In the genomic region with DNA sequence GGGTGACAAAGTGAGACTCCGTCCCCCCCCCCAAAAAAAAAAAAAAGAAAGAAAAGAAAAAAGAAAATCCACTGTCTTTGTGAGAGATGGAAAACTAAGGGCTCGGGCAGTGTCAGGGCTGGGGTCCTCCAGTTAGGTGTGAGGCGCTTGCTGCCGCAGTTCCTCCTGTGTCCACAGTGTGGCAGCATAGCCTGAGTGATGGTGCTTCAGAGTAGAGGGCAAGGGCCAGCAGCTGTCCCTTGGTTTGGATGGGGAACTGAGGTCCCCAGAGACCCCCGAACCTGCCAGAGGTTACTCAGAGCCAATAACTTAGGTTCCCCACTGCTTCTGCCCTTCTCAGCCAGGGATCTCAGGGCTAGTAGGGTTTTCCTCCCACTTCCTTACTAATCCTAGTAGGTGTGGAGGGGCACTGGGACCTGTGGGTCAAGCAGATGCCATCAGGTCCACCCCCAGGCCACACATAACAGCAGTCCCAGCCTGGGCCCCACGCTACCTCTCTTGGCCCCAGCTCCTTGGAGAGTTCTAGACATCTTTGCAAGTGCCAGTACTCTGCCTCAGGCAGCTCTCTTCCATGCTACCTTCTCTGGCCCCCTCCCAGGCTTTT, we compare ENCODE assay signal across 8 cellular contexts. TPM values are rescaled to one million over a fixed set of nuclear protein-coding genes. Genes with fewer than 3 reads are reported as not detected.
DNase-seq lines count a peak whose midpoint lies in the region; ATAC-seq and TF ChIP-seq lines count a peak whose summit lies in the region.

No MANE protein-coding gene starts in this region.

- no peak overlapping the region for H3K4me3 ChIP-seq in endodermal cell (ENCODE audit: low read length)

- H3K36me3 Mint-ChIP-seq in endodermal cell (ENCODE audit: low read depth): no peaks in the 10 kb centered on the region

- H3K9me3 Mint-ChIP-seq in endodermal cell: no peaks in the 10 kb centered on the region

- TF ChIP-seq CTCF in endodermal cell (conservative IDR thresholded peaks at IDR 0.05): peak; percentile 91

- H3K4me1 Mint-ChIP-seq in endodermal cell: peaks cover 3% of the 10 kb centered on the region

- no peaks in the 10 kb centered on the region for H3K9me3 ChIP-seq in endodermal cell (ENCODE audit: control insufficient read depth, low read length)

- H3K27ac ChIP-seq in endodermal cell (ENCODE audit: low read depth, low read length): no peak overlapping the region

- no peak overlapping the region for H3K9ac ChIP-seq in endodermal cell (ENCODE audit: extremely low read depth, low read length, poor library complexity, severe bottlenecking)

- DNase-seq in AG08395 (ENCODE audit: low spot score) (peak; percentile 84), GM19240 (ENCODE audit: insufficient read length, low spot score) (peak; percentile 92), NCI-H748 (lab: John Stamatoyannopoulos, UW; ENCODE audit: unreplicated experiment) (peak; percentile 72), endodermal cell (peak; percentile 98), midbrain (lab: John Stamatoyannopoulos, UW) (peak; percentile 64)
- peak; percentile 49 to 58 for DNase-seq in activated CD8-positive, alpha-beta memory T cell treated with anti-CD3 and anti-CD28 coated beads for 4 hours (ENCODE audit: low read depth in 2 of 2)
- peak; percentile 38 to 45 for DNase-seq in stimulated activated CD8-positive, alpha-beta memory T cell treated with anti-CD3 and anti-CD28 coated beads, Interleukin-4, amount 100 ng/mL, for 4 hours (ENCODE audit: low read depth in 2 of 2, low spot score in 1 of 2)

- ATAC-seq in GM19328 (IDR thresholded peaks at IDR 0.05; ENCODE audit: unreplicated experiment): no peak

- H3K4me3 Mint-ChIP-seq in endodermal cell: no peak overlapping the region

- no peaks in the 10 kb centered on the region for H3K27me3 ChIP-seq in endodermal cell (ENCODE audit: control insufficient read depth, insufficient read depth, low read length, poor library complexity, severe bottlenecking)

- 22 to 23% methylated on average over 4 to 5 of the region's 6 CpGs for WGBS in endodermal cell (ENCODE audit: insufficient coverage in 1 of 2, insufficient read length in 1 of 2), 2 experiments

- H3K27ac Mint-ChIP-seq in endodermal cell: no peak overlapping the region

- H3K27me3 Mint-ChIP-seq in endodermal cell (ENCODE audit: insufficient read depth): no peaks in the 10 kb centered on the region

- no peaks in the 10 kb centered on the region for H3K4me1 ChIP-seq in endodermal cell (ENCODE audit: control insufficient read depth, insufficient read depth, low read length)

- H3K36me3 ChIP-seq in endodermal cell (ENCODE audit: control insufficient read depth, insufficient read depth, low read length): no peaks in the 10 kb centered on the region

RNA-seq across cellular contexts. Expression of gene LLGL1, which starts 7.9 kb away (rescaled TPM):
- total RNA-seq in endodermal cell: 10 to 100 TPM; 66.3 to 69.3 TPM
- polyA plus RNA-seq in endodermal cell (2013, experiment 1 of 2): 106 TPM
- 99.6 TPM for polyA plus RNA-seq in endodermal cell (2013, experiment 2 of 2)

RNA-seq across cellular contexts. Expression of gene ALKBH5, which starts 33.9 kb away (rescaled TPM):
- 10 to 100 TPM; 64.1 to 80.9 TPM for total RNA-seq in endodermal cell
- 51.6 TPM for polyA plus RNA-seq in endodermal cell (2013, experiment 1 of 2)
- polyA plus RNA-seq in endodermal cell (2013, experiment 2 of 2): 48.6 TPM

RNA-seq across cellular contexts. Expression of gene FLII, which starts 41.0 kb away (rescaled TPM):
- 100 to 1,000 TPM; 299 to 335 TPM for total RNA-seq in endodermal cell
- polyA plus RNA-seq in endodermal cell (2013, experiment 1 of 2): 143 TPM
- 127 TPM for polyA plus RNA-seq in endodermal cell (2013, experiment 2 of 2)

RNA-seq across cellular contexts. Expression of gene MIEF2, which starts 42.9 kb away (rescaled TPM):
- total RNA-seq in endodermal cell: 10 to 100 TPM; 15.3 to 19.6 TPM
- polyA plus RNA-seq in endodermal cell (2013, experiment 1 of 2): 6.2 TPM
- 6.0 TPM for polyA plus RNA-seq in endodermal cell (2013, experiment 2 of 2)

Comparison
In these comparisons a context has a peak if more than half of its experiments do, and no peak if none do; other contexts are left out.
1. DNase-seq: peak in every context shown above with its lines; median percentile 98 in endodermal cell; 92 in GM19240; 84 in AG08395; 72 in NCI-H748; 64 in midbrain; 54 in activated CD8-positive, alpha-beta memory T cell treated with anti-CD3 and anti-CD28 coated beads for 4 hours; 42 in stimulated activated CD8-positive, alpha-beta memory T cell treated with anti-CD3 and anti-CD28 coated beads, Interleukin-4, amount 100 ng/mL, for 4 hours.